In the genomic region with DNA sequence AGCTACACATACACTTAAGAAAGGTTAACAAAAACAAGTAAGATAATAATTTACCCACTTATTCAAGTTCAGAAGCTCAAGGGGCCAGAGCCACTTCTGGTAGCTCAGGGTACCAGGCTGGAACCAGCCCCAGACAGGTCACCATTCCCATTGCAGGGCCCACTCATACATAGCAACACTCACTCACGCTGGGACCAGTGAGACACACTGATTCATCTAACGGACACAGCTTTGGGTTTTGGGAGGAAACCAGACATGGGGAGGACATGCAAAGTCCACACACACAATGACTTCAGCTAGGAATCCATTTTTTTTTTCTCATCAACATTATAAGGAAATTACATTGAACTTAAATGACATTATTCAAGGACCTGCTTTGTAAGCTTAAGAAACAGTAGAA, we compare ENCODE assay signal across 21 cellular contexts.
A peak's percentile ranks its signal among the peaks of the same experiment; 100 is the strongest.
DNase-seq lines count a peak whose midpoint lies in the region; ATAC-seq, FAIRE-seq and TF ChIP-seq lines count a peak whose summit lies in the region.
"Had no signal": no experiment of that assay in that cellular context is flagged by ENCODE, and none has a peak within 500 bp of the region (broad histone marks: within the 10 kb centered on the region; RNA-seq: fewer than 3 reads in every experiment).

No MANE protein-coding gene starts in this region.

- intact Hi-C loops in transverse colon (cut with DNase I; ENCODE audit: low total_unique reads) = no loop called here

- TF ChIP-seq EP300 in SK-N-SH (IDR thresholded peaks at IDR 0.05; ENCODE audit: borderline replicate concordance in 1 of 2, low read depth in 1 of 2, low read length in 1 of 2) (peak in 1 of 2 experiments; percentile 34; a peak in 1 of 4 replicates), transverse colon (IDR thresholded peaks at IDR 0.05; ENCODE audit: low read depth) (no peak)

- TF ChIP-seq POLR2A in transverse colon (IDR thresholded peaks at IDR 0.05) = no peak

- H3K4me3 ChIP-seq in SK-N-SH (ENCODE audit: low read depth in 2 of 2, low read length in 1 of 2) = no peak overlapping the region
- no peak overlapping the region for H3K4me3 ChIP-seq in brain microvascular endothelial cell (ENCODE audit: low read depth, low read length)
- no peak overlapping the region for H3K4me3 ChIP-seq in transverse colon
- H3K4me3 ChIP-seq: MG63 had no signal

- FAIRE-seq in RCC 7860 (lab: Jason Lieb, UNC) (peak; percentile 76), urothelium cell line (lab: Jason Lieb, UNC) (peak; percentile 13)
- FAIRE-seq: GM12892, GM18507 had no signal

- POLR2A ChIA-PET in SK-N-SH (lab: Yijun Ruan, JAX) = no interaction called here

- no peak for ATAC-seq in SK-N-SH treated with all-trans-retinoic acid at 6 μM for 48 hours
- no peak for ATAC-seq in GM19395 (IDR thresholded peaks at IDR 0.05; ENCODE audit: unreplicated experiment)
- ATAC-seq: Panc1 had no signal

- H3K9ac ChIP-seq in SK-N-SH = no peak overlapping the region

- in situ Hi-C loops in brain microvascular endothelial cell (cut with HindIII; ENCODE audit: low pct_ligation_motif_present, low sequenced_read_pairs) = no loop called here
- in situ Hi-C loops in transverse colon (cut with MboI; ENCODE audit: low pct_ligation_motif_present in 1 of 4, low pct_unique_long_range_greater_than_20kb in 1 of 4, low sequenced_read_pairs in 3 of 4) = no loop called here

- H3K36me3 ChIP-seq in SK-N-SH (replicated peaks in 1 of 2; ENCODE audit: control insufficient read depth in 1 of 2, insufficient read depth in 2 of 2, low read length in 1 of 2) (no peaks in the 10 kb centered on the region), brain microvascular endothelial cell (replicated peaks) (no peaks in the 10 kb centered on the region), transverse colon (no peaks in the 10 kb centered on the region)
- H3K36me3 ChIP-seq: MG63 had no signal

- no peak for TF ChIP-seq RAD21 in SK-N-SH (IDR thresholded peaks at IDR 0.05; ENCODE audit: low read length)

- H3K27ac ChIP-seq in SK-N-SH (ENCODE audit: low read depth in 2 of 2, low read length in 1 of 2) (no peak overlapping the region; a peak in 1 of 4 replicates), brain microvascular endothelial cell (no peak overlapping the region), transverse colon (no peak overlapping the region)
- H3K27ac ChIP-seq: 22Rv1 had no signal

- H2AFZ ChIP-seq in SK-N-SH (ENCODE audit: low read depth) = no peak overlapping the region

- no peaks in the 10 kb centered on the region for H3K27me3 ChIP-seq in SK-N-SH (ENCODE audit: insufficient read depth)
- no peaks in the 10 kb centered on the region for H3K27me3 ChIP-seq in brain microvascular endothelial cell (replicated peaks)
- H3K27me3 ChIP-seq in transverse colon = no peaks in the 10 kb centered on the region
- H3K27me3 ChIP-seq: MG63 had no signal

- no peaks in the 10 kb centered on the region for H3K79me2 ChIP-seq in SK-N-SH (ENCODE audit: insufficient read depth)

- H3F3A ChIP-seq in SK-N-SH (replicated peaks; ENCODE audit: insufficient read depth) = peaks cover 23% of the 10 kb centered on the region

- TF ChIP-seq CTCF in SK-N-SH (IDR thresholded peaks at IDR 0.05) (no peak), brain microvascular endothelial cell (IDR thresholded peaks at IDR 0.05; ENCODE audit: low read depth, low read length, missing control alignments) (no peak), transverse colon (IDR thresholded peaks at IDR 0.05) (no peak)

- 47% methylated on average over 2 of the region's 2 CpGs for WGBS in SK-N-SH (ENCODE audit: low lambda C conversion rate)
- 92 to 93% methylated on average over 2 of the region's 2 CpGs for WGBS in transverse colon (ENCODE audit: low coverage in 1 of 2), 2 donors

- no peaks in the 10 kb centered on the region for H4K20me1 ChIP-seq in SK-N-SH (ENCODE audit: insufficient read depth)

- H3K9me3 ChIP-seq in SK-N-SH (no peaks in the 10 kb centered on the region), transverse colon (no peaks in the 10 kb centered on the region)
- H3K9me3 ChIP-seq: MG63 had no signal

- H3K4me2 ChIP-seq in SK-N-SH = no peak overlapping the region

- CTCF ChIA-PET in SK-N-SH (lab: Yijun Ruan, JAX) = interaction anchor here (1.4 kb wide), 1 partner anchor 27 kb away, joined by 5 read pairs; no protein-coding TSS in a partner anchor

- no peaks in the 10 kb centered on the region; a peak in 1 of 4 replicates for H3K4me1 ChIP-seq in SK-N-SH (ENCODE audit: control insufficient read depth in 1 of 2, insufficient read depth in 2 of 2, low read depth in 1 of 2, low read length in 1 of 2)
- peaks cover 0 to 8% (median 0%) of the 10 kb centered on the region in 4 donors for H3K4me1 ChIP-seq in transverse colon

- DNase-seq in SK-N-SH (no peak), RCC 7860 (ENCODE audit: low spot score) (peak; percentile 78), brain microvascular endothelial cell (peak; percentile 14), urothelium cell line (ENCODE audit: low spot score) (no peak), transverse colon (no peak), NCI-H1048 (lab: John Stamatoyannopoulos, UW) (no peak)
- DNase-seq: DND-41, H7, MG63, NCI-H1092 treated with DMSO at 0.1 percent for 48 hours, NCI-H146, NCI-H2029 treated with DMSO at 0.1 percent for 48 hours, NCI-H2171, NCI-H526, Right ventricle myocardium superior had no signal

- H3K9me2 ChIP-seq in SK-N-SH = no peaks in the 10 kb centered on the region

TF ChIP-seq in SK-N-SH, 30 proteins besides CTCF, POLR2A, EP300 and RAD21:
- TF ChIP-seq NFIC (IDR thresholded peaks at IDR 0.05; ENCODE audit: borderline replicate concordance) (0 out of 2 replicates have a peak, but pooled peaks have one; percentile 9), TAF1 (IDR thresholded peaks at IDR 0.05; ENCODE audit: borderline replicate concordance, low read depth, low read length) (no peak)

TF ChIP-seq in SK-N-SH treated with all-trans-retinoic acid at 6 μM for 48 hours, 23 proteins besides CTCF, POLR2A, EP300 and RAD21 (continues in another document):
- TF ChIP-seq ESRRG (CRISPR knock-in tag; IDR thresholded peaks at IDR 0.05) (no peak), ZFP30 (CRISPR knock-in tag; IDR thresholded peaks at IDR 0.05) (no peak), TCF4 (CRISPR knock-in tag; IDR thresholded peaks at IDR 0.05; ENCODE audit: borderline replicate concordance) (no peak), ARNTL (CRISPR knock-in tag; IDR thresholded peaks at IDR 0.05; ENCODE audit: borderline replicate concordance, low read depth) (no peak), PPARA (CRISPR knock-in tag; IDR thresholded peaks at IDR 0.05; ENCODE audit: borderline replicate concordance) (no peak), ZC3H10 (CRISPR knock-in tag; IDR thresholded peaks at IDR 0.05) (no peak), ISL1 (CRISPR knock-in tag; IDR thresholded peaks at IDR 0.05) (no peak)
- TF ChIP-seq, protein P1, sequence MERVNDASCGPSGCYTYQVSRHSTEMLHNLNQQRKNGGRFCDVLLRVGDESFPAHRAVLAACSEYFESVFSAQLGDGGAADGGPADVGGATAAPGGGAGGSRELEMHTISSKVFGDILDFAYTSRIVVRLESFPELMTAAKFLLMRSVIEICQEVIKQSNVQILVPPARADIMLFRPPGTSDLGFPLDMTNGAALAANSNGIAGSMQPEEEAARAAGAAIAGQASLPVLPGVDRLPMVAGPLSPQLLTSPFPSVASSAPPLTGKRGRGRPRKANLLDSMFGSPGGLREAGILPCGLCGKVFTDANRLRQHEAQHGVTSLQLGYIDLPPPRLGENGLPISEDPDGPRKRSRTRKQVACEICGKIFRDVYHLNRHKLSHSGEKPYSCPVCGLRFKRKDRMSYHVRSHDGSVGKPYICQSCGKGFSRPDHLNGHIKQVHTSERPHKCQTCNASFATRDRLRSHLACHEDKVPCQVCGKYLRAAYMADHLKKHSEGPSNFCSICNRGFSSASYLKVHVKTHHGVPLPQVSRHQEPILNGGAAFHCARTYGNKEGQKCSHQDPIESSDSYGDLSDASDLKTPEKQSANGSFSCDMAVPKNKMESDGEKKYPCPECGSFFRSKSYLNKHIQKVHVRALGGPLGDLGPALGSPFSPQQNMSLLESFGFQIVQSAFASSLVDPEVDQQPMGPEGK (CRISPR knock-in tag; IDR thresholded peaks at IDR 0.05; ENCODE audit: borderline replicate concordance) = no peak
- TF ChIP-seq, protein P2, sequence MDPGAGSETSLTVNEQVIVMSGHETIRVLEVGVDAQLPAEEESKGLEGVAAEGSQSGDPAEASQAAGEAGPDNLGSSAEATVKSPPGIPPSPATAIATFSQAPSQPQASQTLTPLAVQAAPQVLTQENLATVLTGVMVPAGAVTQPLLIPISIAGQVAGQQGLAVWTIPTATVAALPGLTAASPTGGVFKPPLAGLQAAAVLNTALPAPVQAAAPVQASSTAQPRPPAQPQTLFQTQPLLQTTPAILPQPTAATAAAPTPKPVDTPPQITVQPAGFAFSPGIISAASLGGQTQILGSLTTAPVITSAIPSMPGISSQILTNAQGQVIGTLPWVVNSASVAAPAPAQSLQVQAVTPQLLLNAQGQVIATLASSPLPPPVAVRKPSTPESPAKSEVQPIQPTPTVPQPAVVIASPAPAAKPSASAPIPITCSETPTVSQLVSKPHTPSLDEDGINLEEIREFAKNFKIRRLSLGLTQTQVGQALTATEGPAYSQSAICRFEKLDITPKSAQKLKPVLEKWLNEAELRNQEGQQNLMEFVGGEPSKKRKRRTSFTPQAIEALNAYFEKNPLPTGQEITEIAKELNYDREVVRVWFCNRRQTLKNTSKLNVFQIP (CRISPR knock-in tag; IDR thresholded peaks at IDR 0.05; ENCODE audit: borderline replicate concordance, low read depth) = no peak
- TF ChIP-seq, protein P3, sequence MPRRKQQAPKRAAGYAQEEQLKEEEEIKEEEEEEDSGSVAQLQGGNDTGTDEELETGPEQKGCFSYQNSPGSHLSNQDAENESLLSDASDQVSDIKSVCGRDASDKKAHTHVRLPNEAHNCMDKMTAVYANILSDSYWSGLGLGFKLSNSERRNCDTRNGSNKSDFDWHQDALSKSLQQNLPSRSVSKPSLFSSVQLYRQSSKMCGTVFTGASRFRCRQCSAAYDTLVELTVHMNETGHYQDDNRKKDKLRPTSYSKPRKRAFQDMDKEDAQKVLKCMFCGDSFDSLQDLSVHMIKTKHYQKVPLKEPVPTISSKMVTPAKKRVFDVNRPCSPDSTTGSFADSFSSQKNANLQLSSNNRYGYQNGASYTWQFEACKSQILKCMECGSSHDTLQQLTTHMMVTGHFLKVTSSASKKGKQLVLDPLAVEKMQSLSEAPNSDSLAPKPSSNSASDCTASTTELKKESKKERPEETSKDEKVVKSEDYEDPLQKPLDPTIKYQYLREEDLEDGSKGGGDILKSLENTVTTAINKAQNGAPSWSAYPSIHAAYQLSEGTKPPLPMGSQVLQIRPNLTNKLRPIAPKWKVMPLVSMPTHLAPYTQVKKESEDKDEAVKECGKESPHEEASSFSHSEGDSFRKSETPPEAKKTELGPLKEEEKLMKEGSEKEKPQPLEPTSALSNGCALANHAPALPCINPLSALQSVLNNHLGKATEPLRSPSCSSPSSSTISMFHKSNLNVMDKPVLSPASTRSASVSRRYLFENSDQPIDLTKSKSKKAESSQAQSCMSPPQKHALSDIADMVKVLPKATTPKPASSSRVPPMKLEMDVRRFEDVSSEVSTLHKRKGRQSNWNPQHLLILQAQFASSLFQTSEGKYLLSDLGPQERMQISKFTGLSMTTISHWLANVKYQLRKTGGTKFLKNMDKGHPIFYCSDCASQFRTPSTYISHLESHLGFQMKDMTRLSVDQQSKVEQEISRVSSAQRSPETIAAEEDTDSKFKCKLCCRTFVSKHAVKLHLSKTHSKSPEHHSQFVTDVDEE (CRISPR knock-in tag; IDR thresholded peaks at IDR 0.05) = no peak

Comparison
In these comparisons a context has a peak if more than half of its experiments do, and no peak if none do; other contexts are left out.
1. DNase-seq: peak in RCC 7860 (single experiment) and brain microvascular endothelial cell (single experiment); none in SK-N-SH (single experiment), urothelium cell line (single experiment), transverse colon (single experiment) and NCI-H1048 (single experiment).